ENCODE assay signal across 9 cellular contexts in the genomic region with DNA sequence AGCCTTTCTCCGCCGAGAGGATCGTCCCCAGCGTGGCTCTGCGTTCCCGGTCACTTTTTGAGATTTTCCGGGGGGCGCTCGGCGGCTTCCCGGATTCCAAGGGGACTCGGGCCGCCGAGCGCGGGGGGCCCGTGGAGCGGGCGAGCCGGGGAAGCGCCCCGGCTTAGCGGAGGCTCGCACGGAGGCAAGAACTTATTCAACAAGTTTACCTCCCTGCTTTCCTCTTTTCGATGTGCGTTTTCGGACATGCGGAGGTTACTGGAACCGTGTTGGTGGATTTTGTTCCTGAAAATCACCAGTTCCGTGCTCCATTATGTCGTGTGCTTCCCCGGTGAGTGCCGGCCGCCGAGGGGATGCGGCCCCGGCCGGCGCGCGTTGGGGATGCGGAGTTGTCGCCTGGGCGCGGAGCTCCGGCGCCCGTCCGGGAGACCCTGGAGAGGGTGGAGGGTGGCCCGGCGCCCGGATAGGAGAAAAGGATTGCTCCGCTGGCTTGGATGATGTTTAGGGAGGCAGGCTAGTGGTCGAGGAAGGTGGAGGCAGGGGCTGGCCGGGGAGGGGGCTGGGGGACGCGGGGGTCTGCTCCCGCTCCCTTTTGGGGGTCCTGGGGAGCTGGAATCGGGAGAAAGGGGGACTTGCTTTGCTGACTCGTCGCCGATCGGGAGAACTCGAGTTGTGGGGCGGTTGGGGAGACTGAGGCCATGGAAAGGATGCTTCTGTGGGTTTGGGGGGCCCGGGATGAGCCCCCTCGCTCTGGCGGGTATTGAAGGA. TPM values are rescaled to one million over a fixed set of nuclear protein-coding genes. Genes with fewer than 3 reads are reported as not detected.
DNase-seq lines count a peak whose midpoint lies in the region; ATAC-seq and FAIRE-seq lines count a peak whose summit lies in the region.
"Had no signal": no experiment of that assay in that cellular context is flagged by ENCODE, and none has a peak within 500 bp of the region (broad histone marks: within the 10 kb centered on the region; RNA-seq: fewer than 3 reads in every experiment).

No MANE protein-coding gene starts in this region.

- peaks cover 16% of the 10 kb centered on the region for H3K4me1 Mint-ChIP-seq in activated naive CD8-positive, alpha-beta T cell (ENCODE audit: low read depth)

- no peak overlapping the region for H3K27ac Mint-ChIP-seq in activated naive CD8-positive, alpha-beta T cell

- H3K36me3 ChIP-seq in iPS-15b (ENCODE audit: control insufficient read depth, insufficient read depth, low read length), result no peaks in the 10 kb centered on the region
- H3K36me3 ChIP-seq in small intestine (ENCODE audit: control insufficient read depth in 2 of 2, insufficient read depth in 2 of 2, low read length in 2 of 2), result no peaks in the 10 kb centered on the region

- H3K9me3 ChIP-seq in iPS-15b (ENCODE audit: control insufficient read depth, insufficient read depth, low read length) (no peaks in the 10 kb centered on the region), small intestine (ENCODE audit: control insufficient read depth, low read depth) (no peaks in the 10 kb centered on the region)

- peak overlapping the region; percentile 18 for H3K4me3 Mint-ChIP-seq in activated naive CD8-positive, alpha-beta T cell

- H3K9me3 Mint-ChIP-seq in activated naive CD8-positive, alpha-beta T cell (ENCODE audit: low read depth), result no peaks in the 10 kb centered on the region

- peaks cover 32% of the 10 kb centered on the region for H3K27me3 Mint-ChIP-seq in activated naive CD8-positive, alpha-beta T cell

- peaks cover 18% of the 10 kb centered on the region for H3K4me1 ChIP-seq in iPS-15b (ENCODE audit: control insufficient read depth, insufficient read depth, low read length)
- no peaks in the 10 kb centered on the region for H3K4me1 ChIP-seq in small intestine (ENCODE audit: control insufficient read depth in 2 of 2, insufficient read depth in 1 of 2, low read depth in 1 of 2, low read length in 1 of 2)

- 1% methylated on average over 65 to 69 of the region's 69 CpGs for WGBS in small intestine, 3 donors

- peak overlapping the region; percentile 93 for H3K9ac ChIP-seq in iPS-15b (ENCODE audit: low read depth, low read length)

- H3K27ac ChIP-seq in small intestine (ENCODE audit: low read depth in 1 of 2, low read length in 1 of 2), result peak overlapping the region; percentile 78 to 92

- no peaks in the 10 kb centered on the region for H3K36me3 Mint-ChIP-seq in activated naive CD8-positive, alpha-beta T cell

- H3K27me3 ChIP-seq in iPS-15b (ENCODE audit: control insufficient read depth, insufficient read depth, low read length) (peaks cover 11% of the 10 kb centered on the region), small intestine (ENCODE audit: control insufficient read depth in 2 of 2, insufficient read depth in 2 of 2, low read length in 2 of 2) (no peaks in the 10 kb centered on the region)

- intact Hi-C loops in Right ventricle myocardium superior (cut with DNase I) (loop anchor here (2.0 to 5.0 kb wide), 4 partner anchors 245 to 625 kb away; no protein-coding TSS in a partner anchor), Right ventricle myocardium inferior (cut with DNase I) (loop anchor here (5.0 kb wide), 3 partner anchors 160 to 595 kb away; no protein-coding TSS in a partner anchor)

- DNase-seq in Right ventricle myocardium superior (peak; percentile 52), Right ventricle myocardium inferior (ENCODE audit: missing footprints) (no peak), small intestine (no peak), NCI-H1048 (lab: John Stamatoyannopoulos, UW) (no peak)

- FAIRE-seq in small intestine (lab: Jason Lieb, UNC), result no peak
- FAIRE-seq: colon had no signal

- ATAC-seq in Right ventricle myocardium superior (ENCODE audit: poor library complexity), result no peak
- ATAC-seq in Right ventricle myocardium inferior, result no peak
- ATAC-seq in HG03520 (IDR thresholded peaks at IDR 0.05; ENCODE audit: unreplicated experiment), result no peak
- ATAC-seq in HG03571 (IDR thresholded peaks at IDR 0.05; ENCODE audit: unreplicated experiment), result no peak

- H3K4me3 ChIP-seq in iPS-15b (ENCODE audit: low read depth, low read length), result peak overlapping the region; percentile 93
- peak overlapping the region; percentile 55 to 78 for H3K4me3 ChIP-seq in small intestine (ENCODE audit: low read depth in 1 of 2, low read length in 2 of 2)

RNA-seq across cellular contexts. Expression of gene PTPRG, which starts 0.9 kb away (rescaled TPM):
- 29.7 TPM for total RNA-seq in Right ventricle myocardium superior
- total RNA-seq in Right ventricle myocardium inferior, result 34.1 TPM
- polyA plus RNA-seq in small intestine, result 1 to 10 TPM in 2 of 3 donors, under 1 TPM in 1; 0.81 to 9.4 (median 1.8) TPM
